ENCODE assay signal across 11 cellular contexts in the genomic region with DNA sequence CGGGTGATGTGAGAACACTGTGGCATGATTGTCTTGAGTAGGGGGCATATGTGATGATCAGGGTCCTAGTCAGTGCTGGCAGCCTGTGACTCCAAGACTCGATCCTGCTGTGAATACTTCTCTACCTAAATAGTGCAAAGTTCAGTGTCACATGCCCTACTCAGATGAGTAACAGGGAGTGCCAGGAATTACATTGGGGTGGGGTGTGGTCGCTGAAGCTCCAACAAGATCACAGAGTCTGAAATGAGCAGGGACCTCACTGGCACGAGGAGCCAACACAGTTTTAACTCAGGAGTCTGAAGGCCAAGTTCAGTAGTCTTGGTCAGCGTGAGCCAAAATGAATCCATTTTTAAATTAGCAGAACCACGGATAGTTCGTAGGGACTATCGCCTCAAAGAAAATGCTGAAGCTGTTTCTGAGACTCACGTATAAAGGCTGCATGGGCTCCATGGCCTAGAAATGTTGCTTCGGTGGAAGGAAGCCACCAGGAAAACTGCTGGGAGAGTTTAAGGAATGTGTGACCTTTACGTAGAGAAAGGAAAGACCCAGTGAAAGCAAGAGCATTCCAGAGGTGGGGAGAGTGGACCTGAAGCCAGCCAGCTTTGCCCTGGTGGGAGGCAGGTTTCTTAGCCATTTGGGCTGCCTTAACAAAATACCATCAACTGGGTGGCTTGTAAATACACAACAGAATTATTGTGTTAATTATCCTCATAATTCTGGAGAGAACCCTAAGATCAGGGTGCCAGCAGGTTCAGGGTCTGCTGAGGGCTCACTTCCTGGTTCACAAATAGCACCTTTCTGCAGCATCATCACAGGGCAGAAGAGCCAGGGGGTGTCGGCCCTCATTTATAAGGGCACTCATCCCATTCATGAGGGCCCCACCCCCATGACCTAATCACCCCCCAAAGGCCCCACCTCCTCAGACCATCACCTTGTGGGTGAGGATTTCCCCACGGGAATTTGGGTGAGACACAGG.
DNase-seq lines count a peak whose midpoint lies in the region; ATAC-seq, FAIRE-seq and TF ChIP-seq lines count a peak whose summit lies in the region.
"Had no signal": no experiment of that assay in that cellular context is flagged by ENCODE, and none has a peak within 500 bp of the region (broad histone marks: within the 10 kb centered on the region; RNA-seq: fewer than 3 reads in every experiment).

No MANE protein-coding gene starts in this region.

- DNase-seq in H54 (ENCODE audit: insufficient read length, low spot score) (peak; percentile 10), RWPE1 (ENCODE audit: low spot score) (peak; percentile 37), glutamatergic neuron (no peak), renal cortical epithelial cell (ENCODE audit: low read depth) (peak; percentile 29), NCI-H2107 treated with DMSO at 0.1 percent for 48 hours (lab: John Stamatoyannopoulos, UW; ENCODE audit: unreplicated experiment) (no peak), right atrium auricular region (ENCODE audit: low spot score) (no peak), NCI-H510A treated with DMSO at 0.1 percent for 48 hours (lab: John Stamatoyannopoulos, UW) (no peak)

- no peak overlapping the region for H3K4me3 ChIP-seq in right atrium auricular region

- peaks cover 0 to 48% of the 10 kb centered on the region in 2 donors for H3K4me1 ChIP-seq in right atrium auricular region

- H3K27ac Mint-ChIP-seq in glutamatergic neuron (ENCODE audit: unreplicated experiment), result no peak overlapping the region

- H3K9me3 ChIP-seq in right atrium auricular region, result no peaks in the 10 kb centered on the region

- peaks cover 3% of the 10 kb centered on the region for H3K27me3 Mint-ChIP-seq in glutamatergic neuron (ENCODE audit: unreplicated experiment)
- H3K27me3 Mint-ChIP-seq: stimulated activated naive CD8-positive, alpha-beta T cell treated with anti-CD3 and anti-CD28 coated beads, Interleukin-15, Interleukin-2, amounts not matched to agents 100 ng/mL and 50 ng/mL, for 24 hours had no signal

- H3K9me3 Mint-ChIP-seq in glutamatergic neuron (ENCODE audit: unreplicated experiment), result peaks cover 13% of the 10 kb centered on the region
- H3K9me3 Mint-ChIP-seq: stimulated activated naive CD8-positive, alpha-beta T cell treated with anti-CD3 and anti-CD28 coated beads, Interleukin-15, Interleukin-2, amounts not matched to agents 100 ng/mL and 50 ng/mL, for 24 hours had no signal

- H3K27ac ChIP-seq in RWPE1 (peak overlapping the region; percentile 28), right atrium auricular region (no peak overlapping the region)

- peak; percentile 61 for FAIRE-seq in H54 (lab: Jason Lieb, UNC)
- FAIRE-seq: colon had no signal

- peaks cover 57% of the 10 kb centered on the region for H3K4me1 Mint-ChIP-seq in glutamatergic neuron (ENCODE audit: low read depth, unreplicated experiment)

- CTCF ChIA-PET in RWPE1 (lab: Yijun Ruan, JAX), result interaction anchor here (0.7 to 1.3 kb wide), 2 partner anchors 322 to 619 kb away, joined by 3 read pairs; no protein-coding TSS in a partner anchor

- ATAC-seq in GM21825 (IDR thresholded peaks at IDR 0.05; ENCODE audit: unreplicated experiment), result no peak
- ATAC-seq: SK-N-SH treated with all-trans-retinoic acid at 6 μM for 48 hours had no signal

- H3K27me3 ChIP-seq in right atrium auricular region, result no peaks in the 10 kb centered on the region

- no peak for TF ChIP-seq POLR2A in H54 (IDR thresholded peaks at IDR 0.05; ENCODE audit: low read depth, low read length)

- H3K4me3 Mint-ChIP-seq in glutamatergic neuron (ENCODE audit: unreplicated experiment), result peak overlapping the region; percentile 32
- H3K4me3 Mint-ChIP-seq: stimulated activated naive CD8-positive, alpha-beta T cell treated with anti-CD3 and anti-CD28 coated beads, Interleukin-15, Interleukin-2, amounts not matched to agents 100 ng/mL and 50 ng/mL, for 24 hours had no signal

- no peaks in the 10 kb centered on the region for H3K36me3 ChIP-seq in right atrium auricular region

- POLR2A ChIA-PET in RWPE1 (lab: Yijun Ruan, JAX; ENCODE audit: low non-redundant PET), result no interaction called here

- TF ChIP-seq CTCF in RWPE1 (conservative IDR thresholded peaks at IDR 0.05; ENCODE audit: low read depth) (no peak), glutamatergic neuron (IDR thresholded peaks at IDR 0.05; ENCODE audit: partially characterized antibody, unreplicated experiment) (no peak), right atrium auricular region (IDR thresholded peaks at IDR 0.05) (no peak)

- H3K36me3 Mint-ChIP-seq in glutamatergic neuron (ENCODE audit: unreplicated experiment), result no peaks in the 10 kb centered on the region

Comparison
In these comparisons a context has a peak if more than half of its experiments do, and no peak if none do; other contexts are left out.
1. DNase-seq: peak in H54 (single experiment), RWPE1 (single experiment) and renal cortical epithelial cell (single experiment); none in glutamatergic neuron (single experiment), NCI-H2107 treated with DMSO at 0.1 percent for 48 hours (single experiment), right atrium auricular region (single experiment) and NCI-H510A treated with DMSO at 0.1 percent for 48 hours (single experiment).